12 cellular contexts compared by ENCODE assay signal in the genomic region with DNA sequence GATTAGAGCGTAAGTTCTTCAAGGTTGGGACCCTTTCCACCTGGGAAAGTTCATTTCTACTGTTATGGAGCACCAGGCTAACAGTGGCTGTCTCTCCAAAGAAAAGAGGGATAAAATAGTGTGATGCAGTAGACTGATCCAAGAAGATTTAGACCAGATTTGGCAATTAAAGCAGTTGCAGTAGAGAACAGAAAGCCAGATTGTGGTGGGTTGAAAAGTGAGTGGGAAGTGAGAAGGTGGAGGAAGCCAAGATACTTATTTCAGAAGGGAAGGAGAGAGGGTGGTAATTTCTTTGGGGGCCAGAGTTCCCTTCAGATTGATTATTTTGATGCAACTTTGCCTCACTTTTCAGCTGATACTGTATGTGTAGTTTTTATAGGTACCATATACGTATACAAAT. TPM values are rescaled to one million over a fixed set of nuclear protein-coding genes. Genes with fewer than 3 reads are reported as not detected.
DNase-seq lines count a peak whose midpoint lies in the region; ATAC-seq and TF ChIP-seq lines count a peak whose summit lies in the region.
"Had no signal": no experiment of that assay in that cellular context is flagged by ENCODE, and none has a peak within 500 bp of the region (broad histone marks: within the 10 kb centered on the region; RNA-seq: fewer than 3 reads in every experiment).

No MANE protein-coding gene starts in this region.

- TF ChIP-seq EP300 in esophagus muscularis mucosa (IDR thresholded peaks at IDR 0.05): no peak

- H3K4me1 ChIP-seq in esophagus muscularis mucosa (peaks cover 58 to 69% (median 63%) of the 10 kb centered on the region in 4 donors), right lobe of liver (peaks cover 0 to 57% (median 19%) of the 10 kb centered on the region in 4 donors)

- no peaks in the 10 kb centered on the region for H3K27me3 ChIP-seq in esophagus muscularis mucosa
- H3K27me3 ChIP-seq in right lobe of liver: no peaks in the 10 kb centered on the region
- H3K27me3 ChIP-seq: adrenal gland had no signal

- POLR2A ChIA-PET in HEK293T (lab: Yijun Ruan, JAX): no interaction called here

- no peak for TF ChIP-seq POLR2A in esophagus muscularis mucosa (IDR thresholded peaks at IDR 0.05; ENCODE audit: low read depth)
- no peak for TF ChIP-seq POLR2A in right lobe of liver (IDR thresholded peaks at IDR 0.05)

- H3K4me3 Mint-ChIP-seq in activated naive CD4-positive, alpha-beta T cell treated with anti-CD3 and anti-CD28 coated beads for 36 hours: no peak overlapping the region
- peak overlapping the region; percentile 50 for H3K4me3 Mint-ChIP-seq in activated T-helper 17 cell treated with anti-CD3 and anti-CD28 coated beads, Interleukin-2, amount 50 U/mL, for 72 hours
- H3K4me3 Mint-ChIP-seq in mesothelial cell of epicardium: no peak overlapping the region

- no peaks in the 10 kb centered on the region for H3K27me3 Mint-ChIP-seq in activated naive CD4-positive, alpha-beta T cell treated with anti-CD3 and anti-CD28 coated beads for 36 hours (ENCODE audit: low read depth)
- H3K27me3 Mint-ChIP-seq in activated T-helper 17 cell treated with anti-CD3 and anti-CD28 coated beads, Interleukin-2, amount 50 U/mL, for 72 hours: no peaks in the 10 kb centered on the region
- no peaks in the 10 kb centered on the region for H3K27me3 Mint-ChIP-seq in mesothelial cell of epicardium (ENCODE audit: low read depth)

- intact Hi-C loops in activated naive CD4-positive, alpha-beta T cell treated with anti-CD3 and anti-CD28 coated beads for 36 hours (cut with micrococcal nuclease): loop anchor here (1.0 kb wide), 1 partner anchor 8 kb away; no protein-coding TSS in a partner anchor
- intact Hi-C loops in esophagus muscularis mucosa (cut with DNase I) (no loop called here), right lobe of liver (cut with DNase I) (no loop called here)

- peaks cover 2 to 22% (median 19%) of the 10 kb centered on the region in 4 donors for H3K36me3 ChIP-seq in esophagus muscularis mucosa
- peaks cover 0 to 22% (median 10%) of the 10 kb centered on the region in 4 donors for H3K36me3 ChIP-seq in right lobe of liver

- H3K27ac Mint-ChIP-seq in activated naive CD4-positive, alpha-beta T cell treated with anti-CD3 and anti-CD28 coated beads, Interleukin-2, amount 50 U/mL, for 72 hours: peak overlapping the region; percentile 2 to 9
- H3K27ac Mint-ChIP-seq in activated naive CD4-positive, alpha-beta T cell treated with anti-CD3 and anti-CD28 coated beads for 36 hours: no peak overlapping the region
- peak overlapping the region; percentile 57 for H3K27ac Mint-ChIP-seq in activated T-helper 17 cell treated with anti-CD3 and anti-CD28 coated beads, Interleukin-2, amount 50 U/mL, for 72 hours
- H3K27ac Mint-ChIP-seq in mesothelial cell of epicardium: peak overlapping the region; percentile 9

- CTCF ChIA-PET in activated naive CD4-positive, alpha-beta T cell treated with anti-CD3 and anti-CD28 coated beads for 36 hours (lab: Charles Lee): interaction anchor here (1.0 to 2.0 kb wide), 2 partner anchors 10 to 396 kb away, joined by 4 to 6 read pairs; no protein-coding TSS in a partner anchor
- CTCF ChIA-PET in HEK293T (lab: Yijun Ruan, JAX): no interaction called here

- H3K9me3 ChIP-seq in esophagus muscularis mucosa: no peaks in the 10 kb centered on the region
- no peaks in the 10 kb centered on the region for H3K9me3 ChIP-seq in right lobe of liver
- H3K9me3 ChIP-seq: adrenal gland had no signal

- H3K4me1 Mint-ChIP-seq in activated naive CD4-positive, alpha-beta T cell treated with anti-CD3 and anti-CD28 coated beads for 36 hours (ENCODE audit: low read depth): peaks cover 69% of the 10 kb centered on the region
- H3K4me1 Mint-ChIP-seq in activated T-helper 17 cell treated with anti-CD3 and anti-CD28 coated beads, Interleukin-2, amount 50 U/mL, for 72 hours: peaks cover 60% of the 10 kb centered on the region
- H3K4me1 Mint-ChIP-seq in mesothelial cell of epicardium: peaks cover 26% of the 10 kb centered on the region

- peaks cover 0 to 29% of the 10 kb centered on the region in 2 donors for H3K36me3 Mint-ChIP-seq in activated naive CD4-positive, alpha-beta T cell treated with anti-CD3 and anti-CD28 coated beads, Interleukin-2, amount 50 U/mL, for 72 hours
- H3K36me3 Mint-ChIP-seq in activated naive CD4-positive, alpha-beta T cell treated with anti-CD3 and anti-CD28 coated beads for 36 hours (ENCODE audit: low read depth): peaks cover 12% of the 10 kb centered on the region
- H3K36me3 Mint-ChIP-seq in activated T-helper 17 cell treated with anti-CD3 and anti-CD28 coated beads, Interleukin-2, amount 50 U/mL, for 72 hours (ENCODE audit: low read depth): peaks cover 45% of the 10 kb centered on the region
- H3K36me3 Mint-ChIP-seq in mesothelial cell of epicardium: peaks cover 15% of the 10 kb centered on the region

- WGBS in esophagus muscularis mucosa: 95% methylated on average over 2 of the region's 2 CpGs
- WGBS in right lobe of liver (ENCODE audit: insufficient coverage, low coverage, low lambda C conversion rate, missing lambda C conversion rate): 84% methylated on average over 2 of the region's 2 CpGs

- no peak for DNase-seq in activated naive CD4-positive, alpha-beta T cell treated with anti-CD3 and anti-CD28 coated beads, Interleukin-2, amount 50 U/mL, for 72 hours (ENCODE audit: low spot score in 2 of 2)
- no peak for DNase-seq in activated naive CD4-positive, alpha-beta T cell treated with anti-CD3 and anti-CD28 coated beads for 36 hours
- DNase-seq in mesothelial cell of epicardium (ENCODE audit: low spot score in 2 of 2, unreplicated experiment in 2 of 2): no peak
- no peak for DNase-seq in esophagus muscularis mucosa (ENCODE audit: extremely low spot score)
- no peak for DNase-seq in right lobe of liver
- DNase-seq in HEK293T (ENCODE audit: extremely low spot score): no peak
- DNase-seq: adrenal gland, NCI-H1048, occipital lobe had no signal

- no peak for ATAC-seq in activated naive CD4-positive, alpha-beta T cell treated with anti-CD3 and anti-CD28 coated beads, Interleukin-2, amount 50 U/mL, for 72 hours
- ATAC-seq in activated T-helper 17 cell treated with anti-CD3 and anti-CD28 coated beads, Interleukin-2, amount 50 U/mL, for 72 hours (replicated peaks): no peak
- no peak for ATAC-seq in GM21529 (IDR thresholded peaks at IDR 0.05; ENCODE audit: unreplicated experiment)
- ATAC-seq in right lobe of liver: no peak

- no peak overlapping the region for H3K4me3 ChIP-seq in esophagus muscularis mucosa
- H3K4me3 ChIP-seq in right lobe of liver: no peak overlapping the region
- H3K4me3 ChIP-seq: adrenal gland, skin epidermis had no signal

- H3K27ac ChIP-seq in esophagus muscularis mucosa (replicated peaks in 1 of 4): no peak overlapping the region
- no peak overlapping the region for H3K27ac ChIP-seq in right lobe of liver
- H3K27ac ChIP-seq: skin epidermis had no signal

- peaks cover 0 to 5% of the 10 kb centered on the region in 2 donors for H3K9me3 Mint-ChIP-seq in activated naive CD4-positive, alpha-beta T cell treated with anti-CD3 and anti-CD28 coated beads, Interleukin-2, amount 50 U/mL, for 72 hours
- H3K9me3 Mint-ChIP-seq in activated naive CD4-positive, alpha-beta T cell treated with anti-CD3 and anti-CD28 coated beads for 36 hours: no peaks in the 10 kb centered on the region
- no peaks in the 10 kb centered on the region for H3K9me3 Mint-ChIP-seq in activated T-helper 17 cell treated with anti-CD3 and anti-CD28 coated beads, Interleukin-2, amount 50 U/mL, for 72 hours
- H3K9me3 Mint-ChIP-seq in mesothelial cell of epicardium: no peaks in the 10 kb centered on the region

- TF ChIP-seq CTCF in mesothelial cell of epicardium (IDR thresholded peaks at IDR 0.05; ENCODE audit: unreplicated experiment): no peak
- TF ChIP-seq CTCF in esophagus muscularis mucosa (IDR thresholded peaks at IDR 0.05): no peak
- TF ChIP-seq CTCF in right lobe of liver (IDR thresholded peaks at IDR 0.05): no peak

TF ChIP-seq in HEK293T, 16 proteins besides CTCF, POLR2A, EP300 and RAD21 (continues in another document):
- TF ChIP-seq ZNF384 (IDR thresholded peaks at IDR 0.05): no peak
- no peak for TF ChIP-seq BHLHE40 (IDR thresholded peaks at IDR 0.05; ENCODE audit: borderline replicate concordance)
- no peak for TF ChIP-seq TARDBP (IDR thresholded peaks at IDR 0.05)
- TF ChIP-seq FOXA1 (IDR thresholded peaks at IDR 0.05): no peak
- no peak for TF ChIP-seq HDGF (IDR thresholded peaks at IDR 0.05; ENCODE audit: borderline replicate concordance)

RNA-seq across cellular contexts. Expression of a gene that starts 8.0 kb away (rescaled TPM):
- total RNA-seq in activated naive CD4-positive, alpha-beta T cell treated with anti-CD3 and anti-CD28 coated beads, Interleukin-2, amount 50 U/mL, for 72 hours: 100 to 1,000 TPM; 294 to 358 TPM
- 100 to 1,000 TPM; 288 to 293 TPM for total RNA-seq in activated naive CD4-positive, alpha-beta T cell treated with anti-CD3 and anti-CD28 coated beads for 36 hours
- total RNA-seq in activated T-helper 17 cell treated with anti-CD3 and anti-CD28 coated beads, Interleukin-2, amount 50 U/mL, for 72 hours: 100 to 1,000 TPM; 206 to 271 TPM
- total RNA-seq in mesothelial cell of epicardium (195 to 225 TPM (median 215 TPM) in 3 replicates), esophagus muscularis mucosa (100 to 1,000 TPM; 211 to 279 (median 244) TPM), right lobe of liver (100 to 1,000 TPM; 113 to 281 (median 185) TPM)

RNA-seq across cellular contexts. Expression of a gene that starts 22.3 kb away (rescaled TPM):
- total RNA-seq in activated naive CD4-positive, alpha-beta T cell treated with anti-CD3 and anti-CD28 coated beads, Interleukin-2, amount 50 U/mL, for 72 hours: 100 to 1,000 TPM; 485 to 498 TPM
- 100 to 1,000 TPM; 328 to 335 TPM for total RNA-seq in activated naive CD4-positive, alpha-beta T cell treated with anti-CD3 and anti-CD28 coated beads for 36 hours
- total RNA-seq in activated T-helper 17 cell treated with anti-CD3 and anti-CD28 coated beads, Interleukin-2, amount 50 U/mL, for 72 hours: 100 to 1,000 TPM; 392 to 483 TPM
- total RNA-seq in mesothelial cell of epicardium (217 to 222 TPM (median 220 TPM) in 3 replicates), esophagus muscularis mucosa (100 to 1,000 TPM; 297 to 460 (median 380) TPM), right lobe of liver (100 to 1,000 TPM in 5 of 6 experiments, 10 to 100 TPM in 1; 82.1 to 309 (median 225) TPM)

RNA-seq across cellular contexts. Expression of a gene that starts 50.1 kb away (rescaled TPM):
- 1 to 10 TPM; 1.8 to 1.9 TPM for total RNA-seq in activated naive CD4-positive, alpha-beta T cell treated with anti-CD3 and anti-CD28 coated beads, Interleukin-2, amount 50 U/mL, for 72 hours
- under 1 TPM; 0.40 to 0.41 TPM for total RNA-seq in activated naive CD4-positive, alpha-beta T cell treated with anti-CD3 and anti-CD28 coated beads for 36 hours
- 1 to 10 TPM in 1 of 2 donors, under 1 TPM in 1; 0.52 to 2.0 TPM for total RNA-seq in activated T-helper 17 cell treated with anti-CD3 and anti-CD28 coated beads, Interleukin-2, amount 50 U/mL, for 72 hours
- total RNA-seq in mesothelial cell of epicardium (1.2 to 2.8 TPM (median 2.1 TPM) in 3 replicates), esophagus muscularis mucosa (10 to 100 TPM; 13.3 to 31.7 (median 16.5) TPM), right lobe of liver (10 to 100 TPM in 5 of 6 experiments, 1 to 10 TPM in 1; 3.1 to 64.5 (median 19.1) TPM)
